34 cellular contexts compared by ENCODE assay signal in the genomic region with DNA sequence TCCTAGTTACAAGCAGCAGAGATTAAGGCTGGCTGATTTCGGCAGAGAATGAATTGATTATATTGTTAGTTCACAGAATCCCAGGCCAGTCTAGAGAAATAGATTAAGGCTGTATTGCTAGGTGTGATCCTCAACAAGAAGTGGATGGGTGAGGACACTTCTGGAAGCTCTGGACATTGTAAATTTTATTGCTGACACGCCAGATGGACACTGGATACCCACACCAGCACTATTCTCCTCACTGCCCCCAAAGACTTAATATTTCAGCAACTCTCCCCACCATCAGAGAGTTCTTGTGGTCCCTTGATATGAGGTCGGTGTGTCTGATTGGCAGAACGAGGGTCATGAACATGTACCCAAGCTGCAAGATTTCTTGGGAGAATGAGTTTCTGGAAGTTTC.
"Had no signal": no experiment of that assay in that cellular context is flagged by ENCODE, and none has a peak within 500 bp of the region (broad histone marks: within the 10 kb centered on the region; RNA-seq: fewer than 3 reads in every experiment).

No MANE protein-coding gene starts in this region.

- H3K4me3 ChIP-seq: adrenal gland, body of pancreas, breast epithelium had no signal

- H3K36me3 ChIP-seq: adrenal gland, brain microvascular endothelial cell, breast epithelium had no signal

- ATAC-seq: activated CD8-positive, alpha-beta T cell treated with anti-CD3 and anti-CD28 coated beads for 36 hours; activated naive CD4-positive, alpha-beta T cell treated with anti-CD3 and anti-CD28 coated beads, Interleukin-2, amount 50 U/mL, for 72 hours; activated T-cell treated with anti-CD3 and anti-CD28 coated beads, Interleukin-2, amount 50 U/mL, for 4 hours; activated T-cell treated with anti-CD3 and anti-CD28 coated beads, Interleukin-2, amount 50 U/mL, for 72 hours; activated T-helper 17 cell treated with anti-CD3 and anti-CD28 coated beads, Interleukin-2, amount 50 U/mL, for 72 hours; body of pancreas had no signal

- H3K9me3 ChIP-seq: adrenal gland, body of pancreas, breast epithelium had no signal

- H3K27me3 ChIP-seq: body of pancreas, brain microvascular endothelial cell, breast epithelium had no signal

- H3K27ac ChIP-seq: adrenal gland, body of pancreas, brain microvascular endothelial cell, breast epithelium, VCaP had no signal

- FAIRE-seq: astrocyte, TTC549 had no signal

- H3K4me1 ChIP-seq: adrenal gland, body of pancreas, breast epithelium had no signal

- DNase-seq: activated B cell treated with CpG ODN at 0.5 μM for 24 hours; activated CD4-positive, alpha-beta memory T cell treated with anti-CD3 and anti-CD28 coated beads for 36 hours; activated CD4-positive, alpha-beta T cell treated with anti-CD3 and anti-CD28 coated beads for 4 hours; activated CD4-positive, alpha-beta T cell treated with anti-CD3 and anti-CD28 coated beads, Interleukin-2, amount 10 ng/mL, durations not matched to agents 24 days and 14 days; activated CD4-positive, alpha-beta T cell treated with anti-CD3 and anti-CD28 coated beads, Interleukin-2, amount 50 U/mL, for 1 hour; activated CD4-positive, alpha-beta T cell treated with anti-CD3 and anti-CD28 coated beads, Interleukin-2, amount 50 U/mL, for 4 hours; activated CD4-positive, CD25-positive, alpha-beta regulatory T cell treated with anti-CD3 and anti-CD28 coated beads, Interleukin-2, amount 50 U/mL, for 72 hours; activated CD8-positive, alpha-beta memory T cell treated with anti-CD3 and anti-CD28 coated beads, Interleukin-2, amount 50 U/mL, for 4 hours; activated CD8-positive, alpha-beta T cell treated with anti-CD3 and anti-CD28 coated beads for 36 hours; activated effector memory CD4-positive, alpha-beta T cell treated with anti-CD3 and anti-CD28 coated beads, Interleukin-2, amount 50 U/mL, for 16 hours; activated gamma-delta T cell treated with Interleukin-2 at 50 U/mL for 16 hours; activated naive CD4-positive, alpha-beta T cell; activated naive CD4-positive, alpha-beta T cell treated with anti-CD3 and anti-CD28 coated beads for 36 hours; activated naive CD4-positive, alpha-beta T cell treated with anti-CD3 and anti-CD28 coated beads, Interleukin-2, amount 50 U/mL, for 16 hours; activated naive CD8-positive, alpha-beta T cell treated with anti-CD3 and anti-CD28 coated beads for 36 hours; activated T-cell treated with anti-CD3 and anti-CD28 coated beads for 4 hours; activated T-cell treated with anti-CD3 and anti-CD28 coated beads, Interleukin-2, amount 50 U/mL, for 1 hour; activated T-cell treated with anti-CD3 and anti-CD28 coated beads, Interleukin-2, amount 50 U/mL, for 4 hours; activated T-cell treated with anti-CD3 and anti-CD28 coated beads, Interleukin-2, amount 50 U/mL, for 72 hours; adrenal gland; amniotic stem cell; aorta; body of pancreas; brain microvascular endothelial cell; central memory CD4-positive, alpha-beta T cell; T-helper 1 cell; T-helper 2 cell; T-helper 9 cell had no signal
